11 cellular contexts compared by ENCODE assay signal in the genomic region with DNA sequence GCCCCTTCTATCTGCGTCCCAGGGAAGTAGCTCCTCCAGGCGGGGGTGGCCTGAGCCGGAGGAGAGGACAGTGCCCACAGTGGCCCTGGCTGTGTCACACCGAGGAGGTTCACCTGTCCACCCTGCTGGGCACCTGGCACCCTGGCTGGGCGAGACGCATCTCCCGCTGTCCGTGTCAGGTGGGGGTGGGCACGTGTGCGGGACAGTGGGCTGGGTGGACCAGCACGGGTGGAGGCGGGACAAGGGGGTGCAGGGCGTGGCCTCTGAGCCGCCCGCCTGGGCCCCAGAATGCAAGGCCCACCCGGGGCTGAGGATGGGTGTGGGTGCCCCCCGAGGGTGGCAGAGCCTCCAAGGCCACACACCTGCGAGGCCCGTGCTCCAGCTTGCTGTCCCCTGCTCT. TPM values are rescaled to one million over a fixed set of nuclear protein-coding genes. Genes with fewer than 3 reads are reported as not detected.
DNase-seq lines count a peak whose midpoint lies in the region; ATAC-seq and TF ChIP-seq lines count a peak whose summit lies in the region.
"Had no signal": no experiment of that assay in that cellular context is flagged by ENCODE, and none has a peak within 500 bp of the region (broad histone marks: within the 10 kb centered on the region; RNA-seq: fewer than 3 reads in every experiment).

No MANE protein-coding gene starts in this region.

- H3F3A ChIP-seq in MM.1S (ENCODE audit: insufficient read depth, low read length), result no peaks in the 10 kb centered on the region

- no peaks in the 10 kb centered on the region for H3K9me2 ChIP-seq in MM.1S (replicated peaks; ENCODE audit: insufficient read depth, low read length)

- H3K4me2 ChIP-seq in osteoblast (ENCODE audit: insufficient read depth, low read length) (peak overlapping the region; percentile 19), MM.1S (ENCODE audit: low read depth, low read length) (no peak overlapping the region)

- WGBS in body of pancreas, 2 donors, result 0 to 17% methylated on average over 4 to 19 of the region's 19 CpGs
- 9 to 14% methylated on average over 19 of the region's 19 CpGs for WGBS in sigmoid colon, 2 donors

- H3K27ac Mint-ChIP-seq in stimulated activated naive CD8-positive, alpha-beta T cell treated with anti-CD3 and anti-CD28 coated beads, Interleukin-15, amount 100 ng/mL, for 72 hours, result no peak overlapping the region
- H3K27ac Mint-ChIP-seq: activated naive CD8-positive, alpha-beta T cell treated with anti-CD3 and anti-CD28 coated beads, Interleukin-2, amount 10 ng/mL, durations not matched to agents 7 days and 5 days; nephron; stimulated activated naive CD8-positive, alpha-beta T cell treated with anti-CD3 and anti-CD28 coated beads, Interleukin-15, Interleukin-2, amounts not matched to agents 100 ng/mL and 50 ng/mL, for 24 hours had no signal

- no peaks in the 10 kb centered on the region for H3K27me3 ChIP-seq in body of pancreas
- H3K27me3 ChIP-seq in osteoblast (ENCODE audit: insufficient read depth, low read length), result no peaks in the 10 kb centered on the region
- peaks cover 76% of the 10 kb centered on the region for H3K27me3 ChIP-seq in MM.1S (replicated peaks; ENCODE audit: insufficient read depth, low read length)
- no peaks in the 10 kb centered on the region for H3K27me3 ChIP-seq in sigmoid colon

- H3K4me3 ChIP-seq in body of pancreas (no peak overlapping the region), osteoblast (ENCODE audit: insufficient read depth, low read length) (no peak overlapping the region), MM.1S (ENCODE audit: low read length) (no peak overlapping the region), sigmoid colon (peak overlapping the region in 2 of 4 donors; percentile 21 to 25)

- peaks cover 6% of the 10 kb centered on the region for H3K27me3 Mint-ChIP-seq in stimulated activated naive CD8-positive, alpha-beta T cell treated with anti-CD3 and anti-CD28 coated beads, Interleukin-15, amount 100 ng/mL, for 72 hours

- H3K4me1 ChIP-seq in body of pancreas (peaks cover 68% of the 10 kb centered on the region), osteoblast (ENCODE audit: insufficient read depth, low read length) (peaks cover 18% of the 10 kb centered on the region), MM.1S (ENCODE audit: low read length) (no peaks in the 10 kb centered on the region), sigmoid colon (peaks cover 0 to 56% (median 47%) of the 10 kb centered on the region in 4 donors)

- H3K27ac ChIP-seq in body of pancreas (peak overlapping the region in 3 of 4 donors; percentile 34 to 82 (median 53)), osteoblast (ENCODE audit: low read depth, low read length) (no peak overlapping the region), MM.1S (ENCODE audit: low read length) (no peak overlapping the region), sigmoid colon (peak overlapping the region in 2 of 4 donors; percentile 49 to 53)

- ATAC-seq in stimulated activated naive CD8-positive, alpha-beta T cell treated with anti-CD3 and anti-CD28 coated beads, Interleukin-15, amount 100 ng/mL, for 72 hours, result peak; percentile 11
- ATAC-seq in stimulated activated naive CD8-positive, alpha-beta T cell treated with anti-CD3 and anti-CD28 coated beads, Interleukin-15, Interleukin-2, amounts not matched to agents 100 U/mL and 50 U/mL, for 24 hours, result no peak
- ATAC-seq in body of pancreas (no peak), HG03280 (IDR thresholded peaks at IDR 0.05; ENCODE audit: unreplicated experiment) (no peak)

- peaks cover 15% of the 10 kb centered on the region for H3K79me2 ChIP-seq in osteoblast (ENCODE audit: insufficient read depth, low read length)
- no peaks in the 10 kb centered on the region for H3K79me2 ChIP-seq in MM.1S (ENCODE audit: low read length)

- peaks cover 7% of the 10 kb centered on the region for H3K4me1 Mint-ChIP-seq in stimulated activated naive CD8-positive, alpha-beta T cell treated with anti-CD3 and anti-CD28 coated beads, Interleukin-15, amount 100 ng/mL, for 72 hours

- no peak for DNase-seq in stimulated activated naive CD8-positive, alpha-beta T cell treated with anti-CD3 and anti-CD28 coated beads, Interleukin-15, amount 100 ng/mL, for 72 hours
- DNase-seq in stimulated activated naive CD8-positive, alpha-beta T cell treated with anti-CD3 and anti-CD28 coated beads, Interleukin-15, Interleukin-2, amounts not matched to agents 100 U/mL and 50 U/mL, for 24 hours, result no peak
- DNase-seq in body of pancreas (peak in 1 of 4 donors; percentile 19), osteoblast (ENCODE audit: insufficient read length, low spot score, missing footprints) (no peak), MM.1S (no peak), sigmoid colon (no peak)
- DNase-seq in activated naive CD4-positive, alpha-beta T cell treated with Interleukin-2 at 50 U/mL for 16 hours, result no peak
- DNase-seq: activated naive CD8-positive, alpha-beta T cell treated with anti-CD3 and anti-CD28 coated beads, Interleukin-2, amount 10 ng/mL, durations not matched to agents 7 days and 5 days had no signal

- no peak overlapping the region for H3K9ac ChIP-seq in MM.1S (ENCODE audit: low read length)

- TF ChIP-seq POLR2A in body of pancreas (IDR thresholded peaks at IDR 0.05), result no peak
- TF ChIP-seq POLR2A in sigmoid colon (IDR thresholded peaks at IDR 0.05), result no peak

- TF ChIP-seq CTCF in body of pancreas (IDR thresholded peaks at IDR 0.05) (no peak), osteoblast (IDR thresholded peaks at IDR 0.05; ENCODE audit: extremely low read depth, low read depth, low read length) (no peak), MM.1S (IDR thresholded peaks at IDR 0.05; ENCODE audit: low read length) (no peak), sigmoid colon (IDR thresholded peaks at IDR 0.05) (no peak)

- no peaks in the 10 kb centered on the region for H3K36me3 ChIP-seq in body of pancreas (replicated peaks in 1 of 2; ENCODE audit: insufficient read depth in 1 of 2, low read depth in 2 of 2)
- no peaks in the 10 kb centered on the region for H3K36me3 ChIP-seq in osteoblast (ENCODE audit: insufficient read depth, low read length)
- H3K36me3 ChIP-seq in MM.1S (replicated peaks; ENCODE audit: insufficient read depth, low read length), result no peaks in the 10 kb centered on the region
- no peaks in the 10 kb centered on the region for H3K36me3 ChIP-seq in sigmoid colon

- H3K9me3 ChIP-seq in body of pancreas, result no peaks in the 10 kb centered on the region
- no peaks in the 10 kb centered on the region for H3K9me3 ChIP-seq in osteoblast (ENCODE audit: low read depth, low read length)
- H3K9me3 ChIP-seq in MM.1S (replicated peaks; ENCODE audit: insufficient read depth, low read length), result no peaks in the 10 kb centered on the region
- H3K9me3 ChIP-seq in sigmoid colon, result no peaks in the 10 kb centered on the region

- no peaks in the 10 kb centered on the region for H3K9me3 Mint-ChIP-seq in stimulated activated naive CD8-positive, alpha-beta T cell treated with anti-CD3 and anti-CD28 coated beads, Interleukin-15, amount 100 ng/mL, for 72 hours
- H3K9me3 Mint-ChIP-seq: activated naive CD8-positive, alpha-beta T cell treated with anti-CD3 and anti-CD28 coated beads, Interleukin-2, amount 10 ng/mL, durations not matched to agents 7 days and 5 days; nephron; stimulated activated naive CD8-positive, alpha-beta T cell treated with anti-CD3 and anti-CD28 coated beads, Interleukin-15, Interleukin-2, amounts not matched to agents 100 ng/mL and 50 ng/mL, for 24 hours had no signal

- peak overlapping the region in 1 of 2 donors; percentile 24 for H3K4me3 Mint-ChIP-seq in stimulated activated naive CD8-positive, alpha-beta T cell treated with anti-CD3 and anti-CD28 coated beads, Interleukin-15, amount 100 ng/mL, for 72 hours
- H3K4me3 Mint-ChIP-seq: activated naive CD8-positive, alpha-beta T cell treated with anti-CD3 and anti-CD28 coated beads, Interleukin-2, amount 10 ng/mL, durations not matched to agents 7 days and 5 days; nephron; stimulated activated naive CD8-positive, alpha-beta T cell treated with anti-CD3 and anti-CD28 coated beads, Interleukin-15, Interleukin-2, amounts not matched to agents 100 ng/mL and 50 ng/mL, for 24 hours had no signal

- TF ChIP-seq EP300 in sigmoid colon (IDR thresholded peaks at IDR 0.05), result no peak

- intact Hi-C loops in body of pancreas (cut with DNase I) (no loop called here), sigmoid colon (cut with DNase I) (loop anchor here (2.0 kb wide), 1 partner anchor 24 kb away; no protein-coding TSS in a partner anchor)

- H4K20me1 ChIP-seq in osteoblast (ENCODE audit: insufficient read depth, low read length) (peaks cover 19% of the 10 kb centered on the region), MM.1S (ENCODE audit: insufficient read depth, low read length) (no peaks in the 10 kb centered on the region)

- H2AFZ ChIP-seq in osteoblast (ENCODE audit: low read length) (no peak overlapping the region), MM.1S (ENCODE audit: low read length) (no peak overlapping the region)

RNA-seq across cellular contexts. Expression of a gene that starts 33.7 kb away (rescaled TPM):
- 10 to 100 TPM in 1 of 2 donors, 1 to 10 TPM in 1; 5.7 to 14.8 TPM for total RNA-seq in body of pancreas
- total RNA-seq in osteoblast, result 11.2 and 11.5 TPM in 2 replicates
- 10 to 100 TPM in 1 of 4 donors, 1 to 10 TPM in 3; 3.8 to 18.6 (median 7.2) TPM for total RNA-seq in sigmoid colon
- polyA plus RNA-seq in sigmoid colon, result 10 to 100 TPM in 1 of 3 donors, 1 to 10 TPM in 2; 1.8 to 12.9 (median 3.0) TPM

Comparison
In these comparisons a context has a peak if more than half of its experiments do, and no peak if none do; other contexts are left out.
1. H3K27ac ChIP-seq: peak in body of pancreas (3 of 4); none in osteoblast (single experiment) and MM.1S (single experiment).